Comparison of ENCODE assay signal across 1 cellular context in genomic region chr6:135251416-135251815, GRCh38.
TF ChIP-seq lines count a peak whose summit lies in the region.

No MANE protein-coding gene starts in this region.

TF ChIP-seq in HepG2, 621 proteins besides CTCF, POLR2A, EP300 and RAD21 (continued from another document):
- TF ChIP-seq, protein P1, sequence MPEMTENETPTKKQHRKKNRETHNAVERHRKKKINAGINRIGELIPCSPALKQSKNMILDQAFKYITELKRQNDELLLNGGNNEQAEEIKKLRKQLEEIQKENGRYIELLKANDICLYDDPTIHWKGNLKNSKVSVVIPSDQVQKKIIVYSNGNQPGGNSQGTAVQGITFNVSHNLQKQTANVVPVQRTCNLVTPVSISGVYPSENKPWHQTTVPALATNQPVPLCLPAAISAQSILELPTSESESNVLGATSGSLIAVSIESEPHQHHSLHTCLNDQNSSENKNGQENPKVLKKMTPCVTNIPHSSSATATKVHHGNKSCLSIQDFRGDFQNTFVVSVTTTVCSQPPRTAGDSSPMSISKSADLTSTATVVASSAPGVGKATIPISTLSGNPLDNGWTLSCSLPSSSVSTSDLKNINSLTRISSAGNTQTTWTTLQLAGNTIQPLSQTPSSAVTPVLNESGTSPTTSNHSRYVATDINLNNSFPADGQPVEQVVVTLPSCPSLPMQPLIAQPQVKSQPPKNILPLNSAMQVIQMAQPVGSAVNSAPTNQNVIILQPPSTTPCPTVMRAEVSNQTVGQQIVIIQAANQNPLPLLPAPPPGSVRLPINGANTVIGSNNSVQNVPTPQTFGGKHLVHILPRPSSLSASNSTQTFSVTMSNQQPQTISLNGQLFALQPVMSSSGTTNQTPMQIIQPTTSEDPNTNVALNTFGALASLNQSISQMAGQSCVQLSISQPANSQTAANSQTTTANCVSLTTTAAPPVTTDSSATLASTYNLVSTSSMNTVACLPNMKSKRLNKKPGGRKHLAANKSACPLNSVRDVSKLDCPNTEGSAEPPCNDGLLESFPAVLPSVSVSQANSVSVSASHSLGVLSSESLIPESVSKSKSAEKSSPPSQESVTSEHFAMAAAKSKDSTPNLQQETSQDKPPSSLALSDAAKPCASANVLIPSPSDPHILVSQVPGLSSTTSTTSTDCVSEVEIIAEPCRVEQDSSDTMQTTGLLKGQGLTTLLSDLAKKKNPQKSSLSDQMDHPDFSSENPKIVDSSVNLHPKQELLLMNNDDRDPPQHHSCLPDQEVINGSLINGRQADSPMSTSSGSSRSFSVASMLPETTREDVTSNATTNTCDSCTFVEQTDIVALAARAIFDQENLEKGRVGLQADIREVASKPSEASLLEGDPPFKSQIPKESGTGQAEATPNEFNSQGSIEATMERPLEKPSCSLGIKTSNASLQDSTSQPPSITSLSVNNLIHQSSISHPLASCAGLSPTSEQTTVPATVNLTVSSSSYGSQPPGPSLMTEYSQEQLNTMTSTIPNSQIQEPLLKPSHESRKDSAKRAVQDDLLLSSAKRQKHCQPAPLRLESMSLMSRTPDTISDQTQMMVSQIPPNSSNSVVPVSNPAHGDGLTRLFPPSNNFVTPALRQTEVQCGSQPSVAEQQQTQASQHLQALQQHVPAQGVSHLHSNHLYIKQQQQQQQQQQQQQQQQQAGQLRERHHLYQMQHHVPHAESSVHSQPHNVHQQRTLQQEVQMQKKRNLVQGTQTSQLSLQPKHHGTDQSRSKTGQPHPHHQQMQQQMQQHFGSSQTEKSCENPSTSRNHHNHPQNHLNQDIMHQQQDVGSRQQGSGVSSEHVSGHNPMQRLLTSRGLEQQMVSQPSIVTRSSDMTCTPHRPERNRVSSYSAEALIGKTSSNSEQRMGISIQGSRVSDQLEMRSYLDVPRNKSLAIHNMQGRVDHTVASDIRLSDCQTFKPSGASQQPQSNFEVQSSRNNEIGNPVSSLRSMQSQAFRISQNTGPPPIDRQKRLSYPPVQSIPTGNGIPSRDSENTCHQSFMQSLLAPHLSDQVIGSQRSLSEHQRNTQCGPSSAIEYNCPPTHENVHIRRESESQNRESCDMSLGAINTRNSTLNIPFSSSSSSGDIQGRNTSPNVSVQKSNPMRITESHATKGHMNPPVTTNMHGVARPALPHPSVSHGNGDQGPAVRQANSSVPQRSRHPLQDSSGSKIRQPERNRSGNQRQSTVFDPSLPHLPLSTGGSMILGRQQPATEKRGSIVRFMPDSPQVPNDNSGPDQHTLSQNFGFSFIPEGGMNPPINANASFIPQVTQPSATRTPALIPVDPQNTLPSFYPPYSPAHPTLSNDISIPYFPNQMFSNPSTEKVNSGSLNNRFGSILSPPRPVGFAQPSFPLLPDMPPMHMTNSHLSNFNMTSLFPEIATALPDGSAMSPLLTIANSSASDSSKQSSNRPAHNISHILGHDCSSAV (CRISPR knock-in tag; IDR thresholded peaks at IDR 0.05; ENCODE audit: borderline replicate concordance), result no peak
- TF ChIP-seq SIX4 (CRISPR knock-in tag; IDR thresholded peaks at IDR 0.05), result no peak
- no peak for TF ChIP-seq ZNF224 (CRISPR knock-in tag; IDR thresholded peaks at IDR 0.05)
- 0 out of 2 replicates have a peak, but pooled peaks have one; percentile 22 for TF ChIP-seq KAT8 (CRISPR knock-in tag; IDR thresholded peaks at IDR 0.05)
